Comparison of ENCODE assay signal across 7 cellular contexts in the genomic region with DNA sequence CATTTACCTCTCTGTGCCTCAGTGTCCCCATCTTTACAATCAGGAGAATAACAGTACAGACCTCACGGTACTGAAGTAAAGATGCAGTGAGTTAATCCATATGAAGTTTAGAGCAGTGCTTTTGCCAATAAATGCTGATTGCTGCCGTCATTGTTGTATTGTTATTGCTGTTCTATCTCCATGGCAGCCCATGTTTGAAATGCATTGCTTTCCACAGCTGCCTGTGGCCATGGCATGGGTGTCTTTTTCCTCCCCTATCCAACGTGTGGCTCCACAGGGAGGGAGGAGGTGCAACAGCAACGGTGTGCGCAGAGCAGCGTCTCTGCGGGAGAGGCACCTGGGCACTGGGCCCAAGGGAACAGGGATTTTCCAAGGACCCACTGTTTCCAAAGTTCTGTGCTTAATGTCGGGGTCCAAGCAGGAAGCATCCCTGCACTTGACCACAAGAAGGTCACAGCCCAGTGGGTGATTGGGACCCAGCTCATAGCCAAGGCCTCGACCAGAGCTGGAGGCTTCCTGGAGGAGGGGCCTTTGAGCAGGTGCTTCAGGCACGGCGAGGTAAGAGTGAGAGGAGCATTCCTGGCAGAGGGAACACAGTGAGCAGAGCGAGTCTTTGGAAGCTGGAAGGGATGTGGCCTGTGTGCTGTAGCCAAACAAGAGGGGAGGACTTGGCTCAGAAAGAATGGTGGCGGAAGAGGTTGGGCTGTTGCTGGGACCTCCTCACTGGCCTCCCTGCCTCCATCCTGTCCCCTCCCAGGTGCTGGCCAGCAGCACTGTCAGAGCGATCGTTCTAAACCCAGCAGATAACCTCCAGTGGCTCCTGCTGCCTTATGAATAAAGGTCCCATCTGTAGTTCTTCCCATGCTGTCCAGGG. TPM values are rescaled to one million over a fixed set of nuclear protein-coding genes. Genes with fewer than 3 reads are reported as not detected.
A peak's percentile ranks its signal among the peaks of the same experiment; 100 is the strongest.
DNase-seq lines count a peak whose midpoint lies in the region; ATAC-seq and TF ChIP-seq lines count a peak whose summit lies in the region.

No MANE protein-coding gene starts in this region.

- TF ChIP-seq CTCF in HFFc6 (IDR thresholded peaks at IDR 0.05), result no peak

- H3K27me3 ChIP-seq in adipocyte (replicated peaks; ENCODE audit: control insufficient read depth, insufficient read depth, low read length) (no peaks in the 10 kb centered on the region), stomach smooth muscle (ENCODE audit: control insufficient read depth in 1 of 2, insufficient read depth in 2 of 2, low read length in 2 of 2) (no peaks in the 10 kb centered on the region)

- H3K27ac Mint-ChIP-seq in HFFc6, result peak overlapping the region; percentile 98

- peaks cover 3% of the 10 kb centered on the region; the same call in 1 of the 2 replicates for H3K27me3 Mint-ChIP-seq in HFFc6 (ENCODE audit: insufficient read depth)

- DNase-seq in HFFc6, result no peak
- DNase-seq in adipocyte (ENCODE audit: low read depth), result peak; percentile 35
- peak; percentile 48 for DNase-seq in iris pigment epithelial cell (ENCODE audit: low read depth)
- no peak for DNase-seq in AG08396 (ENCODE audit: low spot score)

- ATAC-seq in GM19452 (IDR thresholded peaks at IDR 0.05; ENCODE audit: unreplicated experiment), result no peak
- ATAC-seq in HG03139 (IDR thresholded peaks at IDR 0.05; ENCODE audit: unreplicated experiment), result no peak

- peaks cover 60% of the 10 kb centered on the region for H3K4me1 Mint-ChIP-seq in HFFc6 (ENCODE audit: low read depth)

- H3K9me3 ChIP-seq in adipocyte (ENCODE audit: control insufficient read depth, low read length) (no peaks in the 10 kb centered on the region), stomach smooth muscle (ENCODE audit: control insufficient read depth in 2 of 2, low read length in 2 of 2) (no peaks in the 10 kb centered on the region)

- H3K9ac ChIP-seq in adipocyte (ENCODE audit: low read length), result no peak overlapping the region
- H3K9ac ChIP-seq in stomach smooth muscle (ENCODE audit: low read length in 2 of 2), result peak overlapping the region; percentile 39 to 42

- H3K4me3 ChIP-seq in adipocyte (ENCODE audit: low read length) (no peak overlapping the region), stomach smooth muscle (ENCODE audit: low read length in 2 of 2) (peak overlapping the region; percentile 37 to 52)

- no peaks in the 10 kb centered on the region for H3K36me3 Mint-ChIP-seq in HFFc6 (ENCODE audit: low read depth)

- H3K36me3 ChIP-seq in adipocyte (ENCODE audit: control insufficient read depth, insufficient read depth, low read length, severe bottlenecking), result no peaks in the 10 kb centered on the region
- H3K36me3 ChIP-seq in stomach smooth muscle (ENCODE audit: control insufficient read depth in 2 of 2, insufficient read depth in 2 of 2, low read length in 2 of 2), result no peaks in the 10 kb centered on the region

- H3K4me1 ChIP-seq in adipocyte (ENCODE audit: control insufficient read depth, insufficient read depth, low read length), result peaks cover 34% of the 10 kb centered on the region
- peaks cover 43% of the 10 kb centered on the region for H3K4me1 ChIP-seq in stomach smooth muscle (ENCODE audit: control insufficient read depth, insufficient read depth, low read length)

- H3K4me3 Mint-ChIP-seq in HFFc6, result peak overlapping the region; percentile 61

- no peaks in the 10 kb centered on the region for H3K9me3 Mint-ChIP-seq in HFFc6

- peak overlapping the region; percentile 77 for H3K27ac ChIP-seq in stomach smooth muscle (ENCODE audit: low read length)

RNA-seq across cellular contexts. Expression of a gene that starts 3.9 kb away (rescaled TPM):
- total RNA-seq in HFFc6 (2021; fragmentation: NEBNext Ultra II Directional; extraction: Animal tissue kit (Norgen Biotek cat#: 25700)), result 10 to 100 TPM; 26.9 to 29.3 (median 29.0) TPM

Comparison
In these comparisons a context has a peak if more than half of its experiments do, and no peak if none do; other contexts are left out.
1. DNase-seq: peak in adipocyte (single experiment) and iris pigment epithelial cell (single experiment); none in HFFc6 (single experiment) and AG08396 (single experiment).